ENCODE assay signal across 15 cellular contexts in genomic region chr7:98394377-98394836, GRCh38. TPM values are rescaled to one million over a fixed set of nuclear protein-coding genes. Genes with fewer than 3 reads are reported as not detected.
DNase-seq lines count a peak whose midpoint lies in the region; ATAC-seq, FAIRE-seq and TF ChIP-seq lines count a peak whose summit lies in the region.
"Had no signal": no experiment of that assay in that cellular context is flagged by ENCODE, and none has a peak within 500 bp of the region (broad histone marks: within the 10 kb centered on the region; RNA-seq: fewer than 3 reads in every experiment).

No MANE protein-coding gene starts in this region.

- no peaks in the 10 kb centered on the region for H3K36me3 ChIP-seq in BJ (ENCODE audit: control insufficient read depth, insufficient read depth, low read length)
- H3K36me3 ChIP-seq in bronchial epithelial cell (ENCODE audit: control insufficient read depth, insufficient read depth, low read length): no peaks in the 10 kb centered on the region
- H3K36me3 ChIP-seq in kidney (ENCODE audit: control insufficient read depth in 1 of 2, insufficient read depth in 2 of 2, low read length in 2 of 2): no peaks in the 10 kb centered on the region

- H3K27me3 ChIP-seq in BJ (ENCODE audit: control insufficient read depth, insufficient read depth, low read length): no peaks in the 10 kb centered on the region
- no peaks in the 10 kb centered on the region for H3K27me3 ChIP-seq in bronchial epithelial cell (ENCODE audit: control insufficient read depth, insufficient read depth, low read length)

- TF ChIP-seq CTCF in BJ (IDR thresholded peaks at IDR 0.05; ENCODE audit: insufficient read depth, low read depth, low read length) (no peak), bronchial epithelial cell (IDR thresholded peaks at IDR 0.05; ENCODE audit: insufficient read depth, low read length, severe bottlenecking) (no peak), kidney (IDR thresholded peaks at IDR 0.05; ENCODE audit: borderline replicate concordance, extremely low read depth, insufficient read depth) (no peak)

- no peaks in the 10 kb centered on the region for H3K9me3 ChIP-seq in kidney (ENCODE audit: control insufficient read depth in 1 of 2, low read length in 2 of 2)

- no peak for FAIRE-seq in bronchial epithelial cell (lab: Jason Lieb, UNC)
- FAIRE-seq in kidney (lab: Jason Lieb, UNC): no peak
- FAIRE-seq: colon had no signal

- intact Hi-C loops in kidney (cut with DNase I): no loop called here

- H3K9me3 Mint-ChIP-seq in activated naive CD4-positive, alpha-beta T cell treated with anti-CD3 and anti-CD28 coated beads, Interleukin-2, amount 50 U/mL, for 72 hours: no peaks in the 10 kb centered on the region
- H3K9me3 Mint-ChIP-seq: CD4-positive, alpha-beta memory T cell had no signal

- no peak overlapping the region for H3K9ac ChIP-seq in kidney (ENCODE audit: low read length in 2 of 2)

- POLR2A ChIA-PET in BJ (lab: Charles Lee): no interaction called here

- peak; percentile 81 for DNase-seq in BJ (ENCODE audit: low read depth)
- DNase-seq in NCI-H446 treated with DMSO at 0.1 percent for 48 hours (lab: John Stamatoyannopoulos, UW): peak; percentile 21
- peak; percentile 85 for DNase-seq in bronchial epithelial cell (ENCODE audit: low read depth)
- peak; percentile 96 for DNase-seq in myocyte (ENCODE audit: low read depth)
- DNase-seq in activated naive CD4-positive, alpha-beta T cell treated with anti-CD3 and anti-CD28 coated beads, Interleukin-2, amount 50 U/mL, for 16 hours: no peak
- DNase-seq in kidney: no peak
- DNase-seq in activated naive CD4-positive, alpha-beta T cell treated with anti-CD3 and anti-CD28 coated beads, Interleukin-2, amount 50 U/mL, for 72 hours (ENCODE audit: low spot score in 2 of 2): no peak
- DNase-seq: activated CD4-positive, alpha-beta T cell treated with anti-CD3 and anti-CD28 coated beads, Interleukin-2, amount 50 U/mL, for 1 hour; activated effector memory CD4-positive, alpha-beta T cell treated with Interleukin-2 at 50 U/mL for 16 hours; CD4-positive, alpha-beta memory T cell; head of caudate nucleus; NCI-H1048; NCI-H748 treated with DMSO at 0.1 percent for 48 hours had no signal

- H3K27ac ChIP-seq in kidney (ENCODE audit: low read depth in 2 of 2, low read length in 2 of 2): no peak overlapping the region

- H3K36me3 Mint-ChIP-seq in activated naive CD4-positive, alpha-beta T cell treated with anti-CD3 and anti-CD28 coated beads, Interleukin-2, amount 50 U/mL, for 72 hours: no peaks in the 10 kb centered on the region
- H3K36me3 Mint-ChIP-seq: CD4-positive, alpha-beta memory T cell had no signal

- H3K4me3 ChIP-seq in BJ (ENCODE audit: low read depth, low read length) (no peak overlapping the region), bronchial epithelial cell (ENCODE audit: low read depth, low read length) (no peak overlapping the region), kidney (ENCODE audit: low read length in 2 of 2) (no peak overlapping the region)

- H3K4me1 ChIP-seq in kidney (ENCODE audit: control insufficient read depth in 1 of 2, insufficient read depth in 1 of 2, low read depth in 1 of 2, low read length in 2 of 2): no peaks in the 10 kb centered on the region

- H3K27ac Mint-ChIP-seq in activated naive CD4-positive, alpha-beta T cell treated with anti-CD3 and anti-CD28 coated beads, Interleukin-2, amount 50 U/mL, for 72 hours: no peak overlapping the region
- H3K27ac Mint-ChIP-seq: CD4-positive, alpha-beta memory T cell had no signal

- no peak for ATAC-seq in GM21515 (IDR thresholded peaks at IDR 0.05; ENCODE audit: unreplicated experiment)
- ATAC-seq in activated naive CD4-positive, alpha-beta T cell treated with anti-CD3 and anti-CD28 coated beads, Interleukin-2, amount 50 U/mL, for 72 hours: no peak

- CTCF ChIA-PET in BJ (lab: Yijun Ruan, JAX): no interaction called here

RNA-seq across cellular contexts. Expression of gene BAIAP2L1, which starts 6.5 kb away (rescaled TPM):
- polyA plus RNA-seq in BJ (2011; rRNA removed) (8.8 and 11.4 TPM in 2 replicates), kidney (ENCODE audit: insufficient read depth, low read depth, low replicate concordance) (9.6 TPM)
- polyA minus RNA-seq in BJ (2011; rRNA and poly(A)+ RNA removed): 5.8 and 8.2 TPM in 2 replicates
- total RNA-seq in bronchial epithelial cell (19.7 and 22.4 TPM in 2 replicates), myocyte (19.7 and 21.3 TPM in 2 replicates), kidney (18.8 TPM)
- polyA plus RNA-seq in myocyte (2012): 10.5 TPM
- total RNA-seq in activated naive CD4-positive, alpha-beta T cell treated with anti-CD3 and anti-CD28 coated beads, Interleukin-2, amount 50 U/mL, for 72 hours: 1 to 10 TPM; 4.2 to 5.1 TPM

Comparison
In these comparisons a context has a peak if more than half of its experiments do, and no peak if none do; other contexts are left out.
1. DNase-seq: peak in BJ (single experiment), NCI-H446 treated with DMSO at 0.1 percent for 48 hours (single experiment), bronchial epithelial cell (single experiment) and myocyte (single experiment); none in activated naive CD4-positive, alpha-beta T cell treated with anti-CD3 and anti-CD28 coated beads, Interleukin-2, amount 50 U/mL, for 16 hours (single experiment), kidney (single experiment) and activated naive CD4-positive, alpha-beta T cell treated with anti-CD3 and anti-CD28 coated beads, Interleukin-2, amount 50 U/mL, for 72 hours (0 of 2).